In genomic region chr2:167820488-167820887, GRCh38 we compare ENCODE assay signal across 9 cellular contexts.
"Had no signal": no experiment of that assay in that cellular context is flagged by ENCODE, and none has a peak within 500 bp of the region (broad histone marks: within the 10 kb centered on the region; RNA-seq: fewer than 3 reads in every experiment).

No MANE protein-coding gene starts in this region.

- H3K4me3 ChIP-seq: GM23248, HAP-1 had no signal

- DNase-seq: GM23248, GOT3, H7, IMR-90, KBM-7 had no signal

- H3K27ac ChIP-seq: GM23248, HL-60, KMS-11 had no signal

- H2AFZ ChIP-seq: GM23248 had no signal

- H3K9ac ChIP-seq: GM23248, KMS-11 had no signal

- H3K36me3 ChIP-seq: HAP-1 had no signal

- ATAC-seq: HCT116 had no signal

- H3K4me2 ChIP-seq: KMS-11 had no signal
